ENCODE assay signal across 13 cellular contexts in genomic region chr18:72999971-73000607, GRCh38.
A peak's percentile ranks its signal among the peaks of the same experiment; 100 is the strongest.
DNase-seq lines count a peak whose midpoint lies in the region; TF ChIP-seq lines count a peak whose summit lies in the region.
"Had no signal": no experiment of that assay in that cellular context is flagged by ENCODE, and none has a peak within 500 bp of the region (broad histone marks: within the 10 kb centered on the region; RNA-seq: fewer than 3 reads in every experiment).

No MANE protein-coding gene starts in this region.

- TF ChIP-seq CTCF in VCaP (conservative IDR thresholded peaks at IDR 0.05): no peak

- H3K27ac ChIP-seq in VCaP: peak overlapping the region; percentile 33; the same call in 1 of the 2 replicates
- peak overlapping the region; percentile 24 for H3K27ac ChIP-seq in epithelial cell of prostate
- H3K27ac ChIP-seq: 22Rv1; BLaER1 treated with 17β-estradiol and CSF1 and Interleukin-3, amounts not matched to agents 10 nM and 100 nM had no signal

- DNase-seq in SIG-M5 treated with dmso at 0.1 percent for 504 hours (lab: John Stamatoyannopoulos, UW; ENCODE audit: unreplicated experiment) (peak; percentile 8), SIG-M5 (lab: John Stamatoyannopoulos, UW) (no peak), epithelial cell of prostate (ENCODE audit: low read depth, low spot score) (no peak), T-helper 2 cell (no peak), NCI-H2227 (lab: John Stamatoyannopoulos, UW; ENCODE audit: unreplicated experiment) (no peak)
- DNase-seq in activated naive CD4-positive, alpha-beta T cell (lab: John Stamatoyannopoulos, UW): no peak
- DNase-seq: AML-193; CD4-positive, CD25-positive, alpha-beta regulatory T cell; DMS79; GOT3 had no signal
